Comparison of ENCODE assay signal across 8 cellular contexts in the genomic region with DNA sequence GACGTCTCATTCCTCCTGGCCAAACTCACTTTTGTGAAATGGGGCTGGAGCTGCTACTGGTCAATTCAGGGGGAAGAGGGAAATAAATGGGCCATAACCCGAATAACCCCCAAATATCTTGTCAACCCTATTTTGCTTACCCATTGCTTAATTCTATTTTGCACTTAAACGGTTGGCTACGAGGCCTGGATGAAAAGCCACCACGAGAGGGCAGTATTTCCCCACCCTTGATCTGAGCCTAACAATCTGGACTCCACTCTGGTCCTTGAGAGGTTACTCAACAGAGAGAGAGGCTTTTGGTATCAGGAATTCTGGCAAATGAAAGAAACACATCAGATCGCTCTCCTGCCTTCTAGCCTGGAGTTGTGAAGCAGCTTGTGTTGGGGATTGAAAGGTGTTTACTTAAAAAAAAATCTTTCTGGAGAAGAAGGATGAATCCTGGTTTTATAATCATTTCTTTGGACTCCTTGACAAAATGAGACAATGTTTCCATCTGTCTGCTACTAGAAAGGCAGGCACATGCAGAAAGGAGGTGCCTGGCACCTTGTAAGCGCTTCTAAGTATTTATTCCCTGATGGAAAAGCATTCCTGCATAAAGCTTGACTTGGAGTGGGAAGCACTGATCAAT. TPM values are rescaled to one million over a fixed set of nuclear protein-coding genes. Genes with fewer than 3 reads are reported as not detected.
DNase-seq lines count a peak whose midpoint lies in the region; ATAC-seq and TF ChIP-seq lines count a peak whose summit lies in the region.

No MANE protein-coding gene starts in this region.

- no peaks in the 10 kb centered on the region for H4K20me1 ChIP-seq in SU-DHL-6 (ENCODE audit: low read depth, low read length)

- H3K9me3 ChIP-seq in SU-DHL-6 (ENCODE audit: insufficient read depth, low read length) (no peaks in the 10 kb centered on the region), cardiac muscle cell (ENCODE audit: low read depth) (no peaks in the 10 kb centered on the region)

- H3K4me3 ChIP-seq in SU-DHL-6 (ENCODE audit: insufficient read depth, low read length, poor library complexity, severe bottlenecking) (no peak overlapping the region), cardiac muscle cell (no peak overlapping the region)

- no peaks in the 10 kb centered on the region for H3F3A ChIP-seq in SU-DHL-6 (ENCODE audit: insufficient read depth)

- H2AFZ ChIP-seq in SU-DHL-6 (ENCODE audit: low read depth, low read length, severe bottlenecking): no peak overlapping the region

- no peaks in the 10 kb centered on the region for H3K79me2 ChIP-seq in SU-DHL-6 (ENCODE audit: insufficient read depth, low read length)

- H3K9me2 ChIP-seq in SU-DHL-6 (replicated peaks; ENCODE audit: insufficient read depth, low read length): no peaks in the 10 kb centered on the region

- H3K27me3 ChIP-seq in SU-DHL-6 (ENCODE audit: low read length): no peaks in the 10 kb centered on the region
- H3K27me3 ChIP-seq in cardiac muscle cell: no peaks in the 10 kb centered on the region

- peak; percentile 47 for DNase-seq in NCI-H1092 treated with DMSO at 0.1 percent for 48 hours (lab: John Stamatoyannopoulos, UW)
- peak; percentile 17 for DNase-seq in activated naive CD8-positive, alpha-beta T cell treated with anti-CD3 and anti-CD28 coated beads, Interleukin-2, amount 50 U/mL, for 16 hours (ENCODE audit: low read depth, low spot score)
- peak; percentile 86 to 89 for DNase-seq in cardiac muscle cell (ENCODE audit: low read depth in 1 of 2, low spot score in 1 of 2)
- DNase-seq in renal cortical epithelial cell (ENCODE audit: low read depth): peak; percentile 67

- TF ChIP-seq CTCF in GM12873 (IDR thresholded peaks at IDR 0.05; ENCODE audit: insufficient read depth, low read depth, low read length, missing control alignments) (peak; percentile 89), SU-DHL-6 (IDR thresholded peaks at IDR 0.05; ENCODE audit: insufficient read depth, low read length, poor library complexity, severe bottlenecking) (peak; percentile 95), cardiac muscle cell (IDR thresholded peaks at IDR 0.05; ENCODE audit: low read depth, low read length) (peak; percentile 96)

- no peak for ATAC-seq in GM21360 (IDR thresholded peaks at IDR 0.05; ENCODE audit: unreplicated experiment)
- ATAC-seq in HG03039 (IDR thresholded peaks at IDR 0.05; ENCODE audit: unreplicated experiment): no peak

- H3K9ac ChIP-seq in SU-DHL-6 (ENCODE audit: low read length): no peak overlapping the region

- H3K36me3 ChIP-seq in SU-DHL-6 (ENCODE audit: low read length): no peaks in the 10 kb centered on the region
- H3K36me3 ChIP-seq in cardiac muscle cell: no peaks in the 10 kb centered on the region

- no peak overlapping the region for H3K27ac ChIP-seq in SU-DHL-6 (ENCODE audit: low read depth, low read length)
- H3K27ac ChIP-seq in cardiac muscle cell: no peak overlapping the region

- no peaks in the 10 kb centered on the region for H3K4me1 ChIP-seq in cardiac muscle cell (ENCODE audit: low read depth)

- no peak overlapping the region for H3K4me2 ChIP-seq in SU-DHL-6 (ENCODE audit: low read depth, low read length, poor library complexity, severe bottlenecking)

RNA-seq across cellular contexts. Expression of a gene that starts 22.4 kb away (rescaled TPM):
- total RNA-seq in cardiac muscle cell: 190 and 203 TPM in 2 replicates
- polyA plus RNA-seq in cardiac muscle cell: 53.7 and 66.8 TPM in 2 replicates
- 110 and 129 TPM in 2 replicates for total RNA-seq in renal cortical epithelial cell

Comparison
In these comparisons a context has a peak if more than half of its experiments do, and no peak if none do; other contexts are left out.
1. DNase-seq: peak in every context shown above with its lines; median percentile 88 in cardiac muscle cell; 67 in renal cortical epithelial cell; 47 in NCI-H1092 treated with DMSO at 0.1 percent for 48 hours; 17 in activated naive CD8-positive, alpha-beta T cell treated with anti-CD3 and anti-CD28 coated beads, Interleukin-2, amount 50 U/mL, for 16 hours.